ENCODE assay signal across 19 cellular contexts in the genomic region with DNA sequence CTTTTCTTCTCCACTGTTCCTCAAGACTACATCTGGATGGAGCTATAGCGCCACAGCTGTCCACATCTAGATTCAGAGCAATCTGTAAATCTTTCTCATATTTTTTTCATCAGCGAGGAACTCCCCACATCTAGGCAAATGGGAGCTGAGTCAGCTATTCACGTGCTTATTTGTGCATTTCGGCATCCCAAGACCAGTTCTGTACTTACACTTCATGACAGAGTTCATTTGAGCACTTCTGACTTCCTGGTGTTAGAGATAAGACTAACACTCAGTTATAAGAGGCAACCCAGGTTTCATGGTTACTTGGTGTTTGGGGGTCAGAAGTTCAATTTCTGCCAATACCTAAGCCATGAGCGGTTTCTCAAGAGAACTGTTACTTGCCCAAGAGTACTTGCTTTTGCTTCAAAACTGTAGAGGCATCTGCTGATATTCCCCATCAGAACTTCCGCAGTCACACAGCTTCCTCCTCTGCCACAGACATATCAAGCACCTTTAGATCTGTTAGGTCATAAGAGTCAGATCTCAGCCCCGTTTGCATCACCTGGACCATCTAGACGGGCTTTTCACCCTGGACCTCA.
"Had no signal": no experiment of that assay in that cellular context is flagged by ENCODE, and none has a peak within 500 bp of the region (broad histone marks: within the 10 kb centered on the region; RNA-seq: fewer than 3 reads in every experiment).

No MANE protein-coding gene starts in this region.

- H2AFZ ChIP-seq: parathyroid adenoma had no signal

- H3K4me3 ChIP-seq: adrenal gland, left ventricle myocardium inferior, stomach, vagina had no signal

- H3K27ac ChIP-seq: adrenal gland, epithelial cell of prostate, foreskin keratinocyte, left ventricle myocardium inferior, parathyroid adenoma, stomach, vagina had no signal

- DNase-seq: activated CD4-positive, alpha-beta T cell treated with anti-CD3 and anti-CD28 coated beads, Interleukin-2, amount 50 U/mL, for 4 hours; activated CD4-positive, CD25-positive, alpha-beta regulatory T cell treated with anti-CD3 and anti-CD28 coated beads, Interleukin-2, amount 50 U/mL, for 72 hours; activated naive CD4-positive, alpha-beta T cell treated with anti-CD3 and anti-CD28 coated beads, Interleukin-2, amount 50 U/mL, for 16 hours; activated T-cell treated with anti-CD3 and anti-CD28 coated beads, Interleukin-2, amount 50 U/mL, for 1 hour; adrenal gland; effector memory CD8-positive, alpha-beta T cell; foreskin keratinocyte; head of caudate nucleus; islet precursor cell; left ventricle myocardium inferior; midbrain; stimulated activated CD4-positive, alpha-beta T cell treated with anti-CD3 and anti-CD28 coated beads, Interleukin-4, amount 100 ng/mL, for 4 hours; stomach had no signal

- H3K9me3 Mint-ChIP-seq: central memory CD8-positive, alpha-beta T cell; dendritic cell treated with granulocyte-macrophage colony-stimulating factor and Interleukin-4, amounts not matched to agents 40 ng/mL and 50 ng/mL, for 4 days; effector memory CD8-positive, alpha-beta T cell; T-helper 1 cell treated with Interleukin-12 subunit alpha and Interleukin-12 subunit beta and Interleukin-4 antibody, amounts not matched to agents 30 μg/mL and 1 μg/mL, for 36 hours had no signal

- H3K27ac Mint-ChIP-seq: dendritic cell treated with granulocyte-macrophage colony-stimulating factor and Interleukin-4, amounts not matched to agents 40 ng/mL and 50 ng/mL, for 4 days; effector memory CD8-positive, alpha-beta T cell; T-helper 1 cell treated with Interleukin-12 subunit alpha and Interleukin-12 subunit beta and Interleukin-4 antibody, amounts not matched to agents 30 μg/mL and 1 μg/mL, for 36 hours had no signal

- H3K27me3 ChIP-seq: adrenal gland, foreskin keratinocyte, stomach, vagina had no signal

- H3K4me1 ChIP-seq: adrenal gland, foreskin keratinocyte, left ventricle myocardium inferior, parathyroid adenoma, stomach, vagina had no signal

- ATAC-seq: effector memory CD8-positive, alpha-beta T cell; foreskin keratinocyte had no signal

- H3K79me2 ChIP-seq: parathyroid adenoma had no signal

- H3K9ac ChIP-seq: parathyroid adenoma had no signal

- H3K27me3 Mint-ChIP-seq: dendritic cell treated with granulocyte-macrophage colony-stimulating factor and Interleukin-4, amounts not matched to agents 40 ng/mL and 50 ng/mL, for 4 days had no signal

- H3K4me3 Mint-ChIP-seq: central memory CD8-positive, alpha-beta T cell; dendritic cell treated with granulocyte-macrophage colony-stimulating factor and Interleukin-4, amounts not matched to agents 40 ng/mL and 50 ng/mL, for 4 days; effector memory CD8-positive, alpha-beta T cell; T-helper 1 cell treated with Interleukin-12 subunit alpha and Interleukin-12 subunit beta and Interleukin-4 antibody, amounts not matched to agents 30 μg/mL and 1 μg/mL, for 36 hours had no signal

- H3K36me3 ChIP-seq: adrenal gland, left ventricle myocardium inferior, stomach, vagina had no signal

- H3K9me3 ChIP-seq: adrenal gland, left ventricle myocardium inferior, stomach, vagina had no signal
